ENCODE assay signal across 9 cellular contexts in genomic region chr9:34990908-34991832, GRCh38. TPM values are rescaled to one million over a fixed set of nuclear protein-coding genes. Genes with fewer than 3 reads are reported as not detected.
A peak's percentile ranks its signal among the peaks of the same experiment; 100 is the strongest.
DNase-seq lines count a peak whose midpoint lies in the region; ATAC-seq, FAIRE-seq and TF ChIP-seq lines count a peak whose summit lies in the region.
"Had no signal": no experiment of that assay in that cellular context is flagged by ENCODE, and none has a peak within 500 bp of the region (broad histone marks: within the 10 kb centered on the region; RNA-seq: fewer than 3 reads in every experiment).

No MANE protein-coding gene starts in this region.

- no peaks in the 10 kb centered on the region for H3K36me3 ChIP-seq in GM12878 (ENCODE audit: control insufficient read depth in 2 of 2, insufficient read depth in 2 of 2, low read length in 1 of 2)
- H3K36me3 ChIP-seq in mesenchymal stem cell (ENCODE audit: control insufficient read depth in 1 of 2, insufficient read depth in 2 of 2, low read depth in 1 of 2, low read length in 2 of 2), result peaks cover 11 to 13% of the 10 kb centered on the region in 2 experiments
- peaks cover 0 to 4% of the 10 kb centered on the region in 2 donors for H3K36me3 ChIP-seq in thyroid gland

- H3K4me3 Mint-ChIP-seq in activated T-cell treated with anti-CD3 and anti-CD28 coated beads, Interleukin-2, amount 50 U/mL, for 4 hours, result peak overlapping the region; percentile 81

- POLR2A ChIA-PET in GM12878 (lab: Charles Lee), result interaction anchor here (1.4 kb wide), 1 partner anchor 11 kb away, joined by 3 read pairs; no protein-coding TSS in a partner anchor

- in situ Hi-C loops in GM12878 (cut with MboI), result no loop called here

- DNase-seq in activated T-cell treated with anti-CD3 and anti-CD28 coated beads, Interleukin-2, amount 50 U/mL, for 4 hours, result no peak
- DNase-seq in activated T-cell treated with anti-CD3 and anti-CD28 coated beads for 4 hours, result no peak
- no peak for DNase-seq in GM12878 (ENCODE audit: low read depth, low spot score)
- DNase-seq in mesenchymal stem cell, result no peak
- no peak for DNase-seq in thyroid gland
- no peak for DNase-seq in NCI-H1694 treated with DMSO at 0.1 percent for 48 hours (lab: John Stamatoyannopoulos, UW)
- DNase-seq in NCI-H1417 treated with DMSO at 0.1 percent for 48 hours (lab: John Stamatoyannopoulos, UW), result no peak
- no peak for DNase-seq in NCI-H2081 treated with DMSO at 0.1 percent for 48 hours (lab: John Stamatoyannopoulos, UW)

- H2BK15ac ChIP-seq in mesenchymal stem cell (ENCODE audit: low read depth, poor library complexity, severe bottlenecking), result no peak overlapping the region

- H2AFZ ChIP-seq in GM12878 (ENCODE audit: control insufficient read depth, low read depth, low read length) (peak overlapping the region; percentile 9; the same call in 1 of the 2 replicates), mesenchymal stem cell (ENCODE audit: low read depth, low read length) (no peak overlapping the region)

- H3K9me3 Mint-ChIP-seq in activated T-cell treated with anti-CD3 and anti-CD28 coated beads, Interleukin-2, amount 50 U/mL, for 4 hours, result no peaks in the 10 kb centered on the region

- no peak for FAIRE-seq in GM12878 (lab: Jason Lieb, UNC)
- FAIRE-seq: TTC549 had no signal

- peak overlapping the region; percentile 60 for H2AK5ac ChIP-seq in mesenchymal stem cell (ENCODE audit: low read length, severe bottlenecking)

- no peaks in the 10 kb centered on the region for H3K79me2 ChIP-seq in GM12878 (ENCODE audit: control insufficient read depth, insufficient read depth, low read length)

- H2BK12ac ChIP-seq in mesenchymal stem cell (ENCODE audit: low read length in 2 of 2), result peak overlapping the region; percentile 24 to 92

- peak overlapping the region in 1 of 2 experiments; percentile 67 for H3K4ac ChIP-seq in mesenchymal stem cell (ENCODE audit: low read depth in 1 of 2, low read length in 2 of 2)

- peak overlapping the region; percentile 26 for H3K4me3 ChIP-seq in GM12878
- H3K4me3 ChIP-seq in mesenchymal stem cell (ENCODE audit: insufficient read depth in 1 of 2, low read depth in 1 of 2, low read length in 2 of 2), result peak overlapping the region in 1 of 2 experiments; percentile 82
- no peak overlapping the region for H3K4me3 ChIP-seq in thyroid gland (replicated peaks in 1 of 3)

- peaks cover 15% of the 10 kb centered on the region for H3K79me1 ChIP-seq in mesenchymal stem cell (replicated peaks; ENCODE audit: low read length, poor library complexity, severe bottlenecking)

- no peak overlapping the region for H2BK5ac ChIP-seq in mesenchymal stem cell (ENCODE audit: low read depth, low read length, poor library complexity, severe bottlenecking)

- no peaks in the 10 kb centered on the region for H3K27me3 Mint-ChIP-seq in activated T-cell treated with anti-CD3 and anti-CD28 coated beads, Interleukin-2, amount 50 U/mL, for 4 hours (ENCODE audit: low read depth)

- TF ChIP-seq EP300 in GM12878 (IDR thresholded peaks at IDR 0.05; ENCODE audit: borderline replicate concordance in 1 of 2, control insufficient read depth in 1 of 2, low read depth in 2 of 2, low read length in 2 of 2), result no peak

- H3K4me1 Mint-ChIP-seq in activated T-cell treated with anti-CD3 and anti-CD28 coated beads, Interleukin-2, amount 50 U/mL, for 4 hours (ENCODE audit: low read depth), result peaks cover 68% of the 10 kb centered on the region

- CTCF ChIA-PET in GM12878 (lab: Yijun Ruan, JAX), result interaction anchor here (0.8 to 7.4 kb wide), 4 partner anchors 11 to 93 kb away, joined by 3 to 63 read pairs (median 32); a partner anchor contains a TSS

- ATAC-seq in activated T-cell treated with anti-CD3 and anti-CD28 coated beads, Interleukin-2, amount 50 U/mL, for 4 hours, result no peak
- no peak for ATAC-seq in GM12878

- TF ChIP-seq POLR2A in GM12878 (IDR thresholded peaks at IDR 0.05; ENCODE audit: low read depth, low read length) (no peak), thyroid gland (IDR thresholded peaks at IDR 0.05) (no peak)

- H3K27me3 ChIP-seq in GM12878 (replicated peaks in 1 of 2; ENCODE audit: control insufficient read depth in 2 of 2, insufficient read depth in 2 of 2, low read length in 1 of 2) (no peaks in the 10 kb centered on the region), mesenchymal stem cell (ENCODE audit: control insufficient read depth in 1 of 2, insufficient read depth in 1 of 2, low read length in 2 of 2) (no peaks in the 10 kb centered on the region), thyroid gland (no peaks in the 10 kb centered on the region)

- H3K4me2 ChIP-seq in GM12878 (ENCODE audit: control insufficient read depth, insufficient read depth), result peak overlapping the region; percentile 93; the same call in 1 of the 2 replicates
- no peak overlapping the region for H3K4me2 ChIP-seq in mesenchymal stem cell (ENCODE audit: low read length, poor library complexity, severe bottlenecking)

- no peak overlapping the region for H3K9ac ChIP-seq in GM12878 (ENCODE audit: control insufficient read depth, insufficient read depth, low read length)
- peak overlapping the region; percentile 93 for H3K9ac ChIP-seq in mesenchymal stem cell (ENCODE audit: low read length)

- RAD21 ChIA-PET in GM12878 (lab: Charles Lee; ENCODE audit: unreplicated experiment), result interaction anchor here (1.6 to 4.7 kb wide), 2 partner anchors 60 to 80 kb away, joined by 4 to 35 read pairs; no protein-coding TSS in a partner anchor

- TF ChIP-seq CTCF in GM12878 (IDR thresholded peaks at IDR 0.05 in 2 of 3, conservative IDR thresholded peaks at IDR 0.05 in 1 of 3; ENCODE audit: control insufficient read depth in 2 of 3, extremely low read depth in 1 of 3, insufficient read depth in 1 of 3, low read depth in 3 of 3, low read length in 3 of 3) (no peak), thyroid gland (IDR thresholded peaks at IDR 0.05) (no peak)

- no peak overlapping the region for H4K8ac ChIP-seq in mesenchymal stem cell (ENCODE audit: low read length)

- peak overlapping the region in 1 of 2 experiments; percentile 31 for H3K14ac ChIP-seq in mesenchymal stem cell (ENCODE audit: low read length in 2 of 2)

- 1% methylated on average over 10 of the region's 15 CpGs for WGBS in GM12878 (ENCODE audit: insufficient coverage, insufficient replicate concordance, low lambda C conversion rate, missing lambda C conversion rate)
- WGBS in mesenchymal stem cell, result 67% methylated on average over 8 of the region's 15 CpGs
- WGBS in thyroid gland, 2 donors, result 70 to 73% methylated on average over 13 to 15 of the region's 15 CpGs

- intact Hi-C loops in GM12878 (cut with micrococcal nuclease; ENCODE audit: unreplicated experiment) (no loop called here), thyroid gland (cut with DNase I) (loop anchor here (5.0 kb wide), 1 partner anchor 81 kb away; the partner anchor contains the start of gene VCP)

- peak overlapping the region in 1 of 2 experiments; percentile 75 for H3K18ac ChIP-seq in mesenchymal stem cell (ENCODE audit: low read depth in 1 of 2, low read length in 2 of 2)

- no peaks in the 10 kb centered on the region for H3K36me3 Mint-ChIP-seq in activated T-cell treated with anti-CD3 and anti-CD28 coated beads, Interleukin-2, amount 50 U/mL, for 4 hours (ENCODE audit: insufficient read depth)

- peak overlapping the region; percentile 53; the same call in 1 of the 2 replicates for H3K27ac ChIP-seq in GM12878 (ENCODE audit: control insufficient read depth, insufficient read depth)
- H3K27ac ChIP-seq in mesenchymal stem cell (ENCODE audit: low read length, poor library complexity, severe bottlenecking), result no peak overlapping the region
- peak overlapping the region in 2 of 3 donors; percentile 24 to 76 for H3K27ac ChIP-seq in thyroid gland

- TF ChIP-seq RAD21 in GM12878 (IDR thresholded peaks at IDR 0.05; ENCODE audit: insufficient read depth, low read depth, low read length), result no peak

- H3K4me1 ChIP-seq in GM12878 (ENCODE audit: control insufficient read depth, insufficient read depth, low read length) (peaks cover 46% of the 10 kb centered on the region), mesenchymal stem cell (ENCODE audit: control insufficient read depth, insufficient read depth, low read depth, low read length) (peaks cover 52% of the 10 kb centered on the region), thyroid gland (peaks cover 25 to 55% of the 10 kb centered on the region in 2 donors)

- no peak overlapping the region for H3K23ac ChIP-seq in mesenchymal stem cell (ENCODE audit: low read length in 2 of 2)

- peak overlapping the region; percentile 53 for H4K91ac ChIP-seq in mesenchymal stem cell (ENCODE audit: low read length)

- SMC1A ChIA-PET in GM12878 (lab: Charles Lee; ENCODE audit: uncharacterized antibody, unreplicated experiment), result interaction anchor here (1.1 to 4.5 kb wide), 2 partner anchors 42 to 60 kb away, joined by 3 to 33 read pairs; no protein-coding TSS in a partner anchor

- no peaks in the 10 kb centered on the region for H3K9me3 ChIP-seq in GM12878 (replicated peaks; ENCODE audit: control insufficient read depth, insufficient read depth, low read length)
- no peaks in the 10 kb centered on the region for H3K9me3 ChIP-seq in mesenchymal stem cell (ENCODE audit: control insufficient read depth, low read length)
- no peaks in the 10 kb centered on the region for H3K9me3 ChIP-seq in thyroid gland

- TSS peak; percentile 72 for BruUV-seq in GM12878 (replicated peaks; lab: Mats Ljungman, UMichigan)

- no peaks in the 10 kb centered on the region for H4K20me1 ChIP-seq in GM12878 (ENCODE audit: control insufficient read depth, insufficient read depth)

- no peak overlapping the region for H2BK120ac ChIP-seq in mesenchymal stem cell (ENCODE audit: low read depth, low read length)

RNA-seq across cellular contexts. Expression of gene DNAJB5, which starts 1.6 kb away (rescaled TPM):
- total RNA-seq in activated T-cell treated with anti-CD3 and anti-CD28 coated beads, Interleukin-2, amount 50 U/mL, for 4 hours, result 1 to 10 TPM; 2.4 to 2.9 (median 2.7) TPM
- 2.6 and 3.2 TPM in 2 replicates for total RNA-seq in GM12878 (2013; cell fraction: nucleolus; rRNA removed)
- total RNA-seq in GM12878 (2014; rRNA removed) (8.6 and 8.8 TPM in 2 replicates), GM12878 (2014; rRNA removed; fragmentation: Illumina TruSeq; extraction: Trizol) (8.2 and 8.3 TPM in 2 replicates), GM12878 (2021) (9.3 and 9.9 TPM in 2 replicates), thyroid gland (10 to 100 TPM; 11.8 to 18.7 (median 16.5) TPM)
- polyA plus RNA-seq in GM12878 (2011; ENCODE audit: low read depth), result 3.2 TPM
- polyA plus RNA-seq in GM12878 (2011; rRNA removed) (1.4 and 1.9 TPM in 2 replicates), GM12878 (2014; fragmentation: Illumina TruSeq; extraction: Trizol) (9.3 and 13.3 TPM in 2 replicates), GM12878 (2014; fragmentation: Nextera tagmentation; extraction: Ambion mirVana) (1 to 10 TPM in 1 of 2 experiments, under 1 TPM in 1; 0.92 to 1.5 TPM), GM12878 (2014; rRNA removed) (8.9 and 9.0 TPM in 2 replicates), GM12878 (2016; fragmentation: Nextera tagmentation; extraction: Ambion mirVana) (1 to 10 TPM; 4.9 to 5.4 TPM)
- polyA plus RNA-seq in GM12878 (2011; cell fraction: cytosol; rRNA removed), result 3.7 and 4.3 TPM in 2 replicates
- polyA plus RNA-seq in GM12878 (2011; cell fraction: nucleus; rRNA removed), result 1.2 and 2.5 TPM in 2 replicates
- polyA plus RNA-seq in GM12878 (2012), result 4.8 and 5.2 TPM in 2 replicates
- polyA minus RNA-seq in GM12878 (2011; rRNA and poly(A)+ RNA removed), result 2.1 and 3.2 TPM in 2 replicates
- 0.53 and 0.94 TPM in 2 replicates for polyA minus RNA-seq in GM12878 (2011; cell fraction: cytosol; rRNA and poly(A)+ RNA removed)
- 0.85 and 0.86 TPM in 2 replicates for polyA minus RNA-seq in GM12878 (2011; cell fraction: nucleus; rRNA and poly(A)+ RNA removed)
- polyA plus RNA-seq in mesenchymal stem cell (2013, experiment 1 of 2), result 18.0 TPM
- polyA plus RNA-seq in mesenchymal stem cell (2013, experiment 2 of 2), result 17.9 TPM

RNA-seq across cellular contexts. Expression of gene PHF24, which starts 33.1 kb away (rescaled TPM):
- under 1 TPM in 2 of 3 donors, not detected in 1; 0.08 to 0.55 TPM for total RNA-seq in activated T-cell treated with anti-CD3 and anti-CD28 coated beads, Interleukin-2, amount 50 U/mL, for 4 hours
- total RNA-seq in GM12878 (2013; cell fraction: nucleolus; rRNA removed), result not detected in 2 replicates
- total RNA-seq in GM12878 (2014; rRNA removed) (not detected in 2 replicates), GM12878 (2014; rRNA removed; fragmentation: Illumina TruSeq; extraction: Trizol) (not detected in 2 replicates), GM12878 (2021) (not detected in 2 replicates), thyroid gland (1 to 10 TPM in 3 of 4 donors, under 1 TPM in 1; 0.67 to 2.1 (median 1.4) TPM)
- polyA plus RNA-seq in GM12878 (2011; ENCODE audit: low read depth), result not detected
- polyA plus RNA-seq in GM12878 (2011; rRNA removed) (0.04 TPM in 1 of 2 replicates, not detected in the other), GM12878 (2014; fragmentation: Illumina TruSeq; extraction: Trizol) (not detected in 2 replicates), GM12878 (2014; fragmentation: Nextera tagmentation; extraction: Ambion mirVana) (under 1 TPM in 1 of 2 experiments, not detected in 1; 0.02 TPM), GM12878 (2014; rRNA removed) (0.04 TPM in 1 of 2 replicates, not detected in the other), GM12878 (2016; fragmentation: Nextera tagmentation; extraction: Ambion mirVana) (not detected)
- not detected in 2 replicates for polyA plus RNA-seq in GM12878 (2011; cell fraction: cytosol; rRNA removed)
- not detected in 2 replicates for polyA plus RNA-seq in GM12878 (2011; cell fraction: nucleus; rRNA removed)
- not detected in 2 replicates for polyA plus RNA-seq in GM12878 (2012)
- not detected in 2 replicates for polyA minus RNA-seq in GM12878 (2011; rRNA and poly(A)+ RNA removed)
- not detected in 2 replicates for polyA minus RNA-seq in GM12878 (2011; cell fraction: cytosol; rRNA and poly(A)+ RNA removed)
- not detected in 2 replicates for polyA minus RNA-seq in GM12878 (2011; cell fraction: nucleus; rRNA and poly(A)+ RNA removed)
- polyA plus RNA-seq in mesenchymal stem cell (2013, experiment 1 of 2), result 0.03 TPM
- 0.01 TPM for polyA plus RNA-seq in mesenchymal stem cell (2013, experiment 2 of 2)
